In genomic region chr4:77994194-77994721, GRCh38 we compare ENCODE assay signal across 9 cellular contexts.
DNase-seq lines count a peak whose midpoint lies in the region; ATAC-seq and TF ChIP-seq lines count a peak whose summit lies in the region.
"Had no signal": no experiment of that assay in that cellular context is flagged by ENCODE, and none has a peak within 500 bp of the region (broad histone marks: within the 10 kb centered on the region; RNA-seq: fewer than 3 reads in every experiment).

No MANE protein-coding gene starts in this region.

- H3K23ac ChIP-seq in mesenchymal stem cell (ENCODE audit: low read length in 2 of 2) = no peak overlapping the region

- H4K91ac ChIP-seq in mesenchymal stem cell (ENCODE audit: low read length) = no peak overlapping the region

- peak; percentile 77 for ATAC-seq in GM18907 (IDR thresholded peaks at IDR 0.05; ENCODE audit: unreplicated experiment)

- TF ChIP-seq CTCF in colonic mucosa (IDR thresholded peaks at IDR 0.05) = peak; percentile 25

- H3K9me3 ChIP-seq in colonic mucosa (no peaks in the 10 kb centered on the region), mesenchymal stem cell (ENCODE audit: control insufficient read depth, low read length) (no peaks in the 10 kb centered on the region)

- no peak overlapping the region for H3K14ac ChIP-seq in mesenchymal stem cell (ENCODE audit: low read length in 2 of 2)

- no peak overlapping the region for H2BK5ac ChIP-seq in mesenchymal stem cell (ENCODE audit: low read depth, low read length, poor library complexity, severe bottlenecking)

- no peak overlapping the region for H3K4me2 ChIP-seq in mesenchymal stem cell (ENCODE audit: low read length, poor library complexity, severe bottlenecking)

- H2BK15ac ChIP-seq in mesenchymal stem cell (ENCODE audit: low read depth, poor library complexity, severe bottlenecking) = no peak overlapping the region

- H3K9ac ChIP-seq in colonic mucosa (ENCODE audit: low read depth in 2 of 2, low read length in 2 of 2) = no peak overlapping the region
- H3K9ac ChIP-seq in mesenchymal stem cell (ENCODE audit: low read length) = no peak overlapping the region

- no peak overlapping the region for H3K18ac ChIP-seq in mesenchymal stem cell (ENCODE audit: low read depth in 1 of 2, low read length in 2 of 2)

- H3K4me1 ChIP-seq in colonic mucosa (no peaks in the 10 kb centered on the region), mesenchymal stem cell (ENCODE audit: control insufficient read depth, insufficient read depth, low read depth, low read length) (peaks cover 2% of the 10 kb centered on the region)

- no peak overlapping the region for H3K27ac ChIP-seq in colonic mucosa
- no peak overlapping the region for H3K27ac ChIP-seq in mesenchymal stem cell (ENCODE audit: low read length, poor library complexity, severe bottlenecking)
- H3K27ac ChIP-seq: epithelial cell of prostate had no signal

- no peaks in the 10 kb centered on the region for H3K27me3 ChIP-seq in colonic mucosa
- no peaks in the 10 kb centered on the region for H3K27me3 ChIP-seq in mesenchymal stem cell (ENCODE audit: control insufficient read depth in 1 of 2, insufficient read depth in 1 of 2, low read length in 2 of 2)

- DNase-seq in A172 (ENCODE audit: low spot score) (peak; percentile 25), HuH-7 (ENCODE audit: low spot score) (peak; percentile 74), colonic mucosa (peak; percentile 18), mesenchymal stem cell (peak; percentile 70), NCI-H748 (lab: John Stamatoyannopoulos, UW; ENCODE audit: unreplicated experiment) (no peak), DMS153 treated with DMSO at 0.1 percent for 48 hours (lab: John Stamatoyannopoulos, UW; ENCODE audit: unreplicated experiment) (no peak)
- DNase-seq in stimulated activated CD4-positive, alpha-beta T cell treated with anti-CD3 and anti-CD28 coated beads, Interleukin-4, amount 100 ng/mL, for 4 hours = no peak

- intact Hi-C loops in colonic mucosa (cut with DNase I) = no loop called here

- H3K79me1 ChIP-seq in mesenchymal stem cell (replicated peaks; ENCODE audit: low read length, poor library complexity, severe bottlenecking) = no peaks in the 10 kb centered on the region

- H2AK5ac ChIP-seq in mesenchymal stem cell (ENCODE audit: low read length, severe bottlenecking) = no peak overlapping the region

- H3K36me3 ChIP-seq in colonic mucosa = no peaks in the 10 kb centered on the region
- H3K36me3 ChIP-seq in mesenchymal stem cell (ENCODE audit: control insufficient read depth in 1 of 2, insufficient read depth in 2 of 2, low read depth in 1 of 2, low read length in 2 of 2) = no peaks in the 10 kb centered on the region

- H3K4me3 ChIP-seq in colonic mucosa (no peak overlapping the region), mesenchymal stem cell (ENCODE audit: insufficient read depth in 1 of 2, low read depth in 1 of 2, low read length in 2 of 2) (no peak overlapping the region)

- no peak overlapping the region for H2AFZ ChIP-seq in mesenchymal stem cell (ENCODE audit: low read depth, low read length)

- no peak overlapping the region for H2BK120ac ChIP-seq in mesenchymal stem cell (ENCODE audit: low read depth, low read length)

- no peak overlapping the region for H4K8ac ChIP-seq in mesenchymal stem cell (ENCODE audit: low read length)

- no peak overlapping the region for H2BK12ac ChIP-seq in mesenchymal stem cell (ENCODE audit: low read length in 2 of 2)

- H3K4ac ChIP-seq in mesenchymal stem cell (ENCODE audit: low read depth in 1 of 2, low read length in 2 of 2) = no peak overlapping the region

Comparison
In these comparisons a context has a peak if more than half of its experiments do, and no peak if none do; other contexts are left out.
1. DNase-seq: peak in A172 (single experiment), HuH-7 (single experiment), colonic mucosa (single experiment) and mesenchymal stem cell (single experiment); none in stimulated activated CD4-positive, alpha-beta T cell treated with anti-CD3 and anti-CD28 coated beads, Interleukin-4, amount 100 ng/mL, for 4 hours (0 of 2), NCI-H748 (single experiment) and DMS153 treated with DMSO at 0.1 percent for 48 hours (single experiment).